32 cellular contexts compared by ENCODE assay signal in genomic region chr17:77815127-77815905, GRCh38.
DNase-seq lines count a peak whose midpoint lies in the region; ATAC-seq, FAIRE-seq and TF ChIP-seq lines count a peak whose summit lies in the region.
"Had no signal": no experiment of that assay in that cellular context is flagged by ENCODE, and none has a peak within 500 bp of the region (broad histone marks: within the 10 kb centered on the region; RNA-seq: fewer than 3 reads in every experiment).

No MANE protein-coding gene starts in this region.

- WGBS in spleen, 5 donors, result 81 to 88% (median 84%) methylated on average over 12 to 13 of the region's 13 CpGs
- 67 to 80% (median 71%) methylated on average over 13 of the region's 13 CpGs for WGBS in small intestine, 3 donors
- WGBS in lower leg skin, 2 donors, result 82 to 87% methylated on average over 13 of the region's 13 CpGs

- H3K27ac ChIP-seq in WERI-Rb-1 (peak overlapping the region; percentile 45), lower lobe of right lung (no peak overlapping the region), spleen (no peak overlapping the region), small intestine (ENCODE audit: low read depth in 1 of 2, low read length in 1 of 2) (no peak overlapping the region)
- H3K27ac ChIP-seq: coronary artery, esophagus muscularis mucosa, foreskin keratinocyte, upper lobe of left lung had no signal

- FAIRE-seq in small intestine (lab: Jason Lieb, UNC), result no peak
- FAIRE-seq: bronchial epithelial cell had no signal

- TF ChIP-seq POLR2A in spleen (IDR thresholded peaks at IDR 0.05) (no peak), lower leg skin (IDR thresholded peaks at IDR 0.05) (no peak)

- H3K27me3 ChIP-seq in WERI-Rb-1 (ENCODE audit: insufficient read depth, low read depth, severe bottlenecking) (no peaks in the 10 kb centered on the region), lower lobe of right lung (ENCODE audit: low read depth) (no peaks in the 10 kb centered on the region), spleen (replicated peaks in 1 of 7) (peaks cover 0 to 26% (median 0%) of the 10 kb centered on the region in 7 donors), small intestine (ENCODE audit: control insufficient read depth in 2 of 2, insufficient read depth in 2 of 2, low read length in 2 of 2) (no peaks in the 10 kb centered on the region)
- H3K27me3 ChIP-seq: esophagus muscularis mucosa, foreskin keratinocyte, upper lobe of left lung had no signal

- no peaks in the 10 kb centered on the region for H3K9me3 ChIP-seq in WERI-Rb-1 (ENCODE audit: severe bottlenecking)
- H3K9me3 ChIP-seq in lower lobe of right lung, result no peaks in the 10 kb centered on the region
- H3K9me3 ChIP-seq in spleen, result no peaks in the 10 kb centered on the region
- no peaks in the 10 kb centered on the region for H3K9me3 ChIP-seq in small intestine (ENCODE audit: control insufficient read depth, low read depth)
- H3K9me3 ChIP-seq: esophagus muscularis mucosa, upper lobe of left lung had no signal

- no peaks in the 10 kb centered on the region for H3K36me3 ChIP-seq in WERI-Rb-1
- H3K36me3 ChIP-seq in lower lobe of right lung, result no peaks in the 10 kb centered on the region
- H3K36me3 ChIP-seq in spleen, result no peaks in the 10 kb centered on the region
- no peaks in the 10 kb centered on the region for H3K36me3 ChIP-seq in small intestine (ENCODE audit: control insufficient read depth in 2 of 2, insufficient read depth in 2 of 2, low read length in 2 of 2)
- H3K36me3 ChIP-seq: esophagus muscularis mucosa, upper lobe of left lung had no signal

- ATAC-seq in left ventricle myocardium superior (no peak), lower lobe of right lung (no peak)
- ATAC-seq in stimulated activated naive CD8-positive, alpha-beta T cell treated with anti-CD3 and anti-CD28 coated beads, Interleukin-15, Interleukin-2, amounts not matched to agents 100 U/mL and 50 U/mL, for 24 hours, result no peak
- ATAC-seq: foreskin keratinocyte, left colon, PC-3 had no signal

- H3K4me1 ChIP-seq in lower lobe of right lung, result peaks cover 10% of the 10 kb centered on the region
- no peaks in the 10 kb centered on the region for H3K4me1 ChIP-seq in spleen
- H3K4me1 ChIP-seq in small intestine (ENCODE audit: control insufficient read depth in 2 of 2, insufficient read depth in 1 of 2, low read depth in 1 of 2, low read length in 1 of 2), result no peaks in the 10 kb centered on the region
- H3K4me1 ChIP-seq: foreskin keratinocyte had no signal

- intact Hi-C loops in cardiac septum (cut with DNase I) (loop anchor here (5.0 kb wide), 1 partner anchor 43 kb away; no protein-coding TSS in a partner anchor), left ventricle myocardium superior (cut with micrococcal nuclease) (no loop called here), lower lobe of right lung (cut with DNase I) (no loop called here), spleen (cut with DNase I; ENCODE audit: low total_unique reads) (no loop called here), lower leg skin (cut with DNase I; ENCODE audit: low total_unique reads) (no loop called here)

- H3K4me3 ChIP-seq in WERI-Rb-1 (ENCODE audit: low read depth, low read length) (no peak overlapping the region), lower lobe of right lung (no peak overlapping the region), spleen (no peak overlapping the region), small intestine (ENCODE audit: low read depth in 1 of 2, low read length in 2 of 2) (no peak overlapping the region), lower leg skin (ENCODE audit: low read depth, poor library complexity, severe bottlenecking) (no peak overlapping the region)
- H3K4me3 ChIP-seq: coronary artery, esophagus muscularis mucosa, upper lobe of left lung had no signal

- peak; percentile 49 for DNase-seq in cardiac septum (ENCODE audit: low spot score)
- DNase-seq in left ventricle myocardium superior, result no peak
- peak; percentile 69 for DNase-seq in WERI-Rb-1
- peak; percentile 16 for DNase-seq in lower lobe of right lung
- peak; percentile 27 for DNase-seq in spleen
- no peak for DNase-seq in small intestine
- DNase-seq in stimulated activated naive CD8-positive, alpha-beta T cell treated with anti-CD3 and anti-CD28 coated beads, Interleukin-15, Interleukin-2, amounts not matched to agents 100 U/mL and 50 U/mL, for 24 hours, result no peak
- no peak for DNase-seq in lower leg skin (ENCODE audit: low spot score in 2 of 2)
- DNase-seq: activated CD4-positive, alpha-beta memory T cell treated with anti-CD3 and anti-CD28 coated beads for 36 hours; activated CD4-positive, CD25-positive, alpha-beta regulatory T cell treated with anti-CD3 and anti-CD28 coated beads, Interleukin-2, amount 50 U/mL, for 72 hours; activated CD8-positive, alpha-beta memory T cell treated with anti-CD3 and anti-CD28 coated beads, Interleukin-2, amount 50 U/mL, for 48 hours; activated naive CD4-positive, alpha-beta T cell treated with anti-CD3 and anti-CD28 coated beads, Interleukin-2, amount 10 ng/mL, durations not matched to agents 7 days and 5 days; amniotic stem cell; CD8-positive, alpha-beta memory T cell; foreskin keratinocyte; HCEC 1CT; KG1; left colon; mesendoderm; MM.1S; naive B cell; NCI-H1436; NCI-H2107; PC-3; SHP77 treated with DMSO at 0.1 percent for 48 hours; stimulated activated CD4-positive, alpha-beta T cell treated with anti-CD3 and anti-CD28 coated beads, Interleukin-12 subunit alpha, Interleukin-12 subunit beta, amount 100 ng/mL, for 4 hours; stimulated activated CD4-positive, alpha-beta T cell treated with anti-CD3 and anti-CD28 coated beads, Interleukin-4, amount 100 ng/mL, for 1 hour; T-helper 1 cell; upper lobe of left lung had no signal

- TF ChIP-seq CTCF in WERI-Rb-1 (IDR thresholded peaks at IDR 0.05; ENCODE audit: low read depth, low read length) (peak; percentile 72), lower lobe of right lung (IDR thresholded peaks at IDR 0.05) (no peak), spleen (IDR thresholded peaks at IDR 0.05 in 8 of 11, conservative IDR thresholded peaks at IDR 0.05 in 3 of 11) (no peak), lower leg skin (IDR thresholded peaks at IDR 0.05) (no peak)

Comparison
In these comparisons a context has a peak if more than half of its experiments do, and no peak if none do; other contexts are left out.
1. DNase-seq: peak in cardiac septum (single experiment), WERI-Rb-1 (single experiment), lower lobe of right lung (single experiment) and spleen (single experiment); none in left ventricle myocardium superior (single experiment), small intestine (single experiment), stimulated activated naive CD8-positive, alpha-beta T cell treated with anti-CD3 and anti-CD28 coated beads, Interleukin-15, Interleukin-2, amounts not matched to agents 100 U/mL and 50 U/mL, for 24 hours (single experiment) and lower leg skin (0 of 2).